Comparison of ENCODE assay signal across 1 cellular context in the genomic region with DNA sequence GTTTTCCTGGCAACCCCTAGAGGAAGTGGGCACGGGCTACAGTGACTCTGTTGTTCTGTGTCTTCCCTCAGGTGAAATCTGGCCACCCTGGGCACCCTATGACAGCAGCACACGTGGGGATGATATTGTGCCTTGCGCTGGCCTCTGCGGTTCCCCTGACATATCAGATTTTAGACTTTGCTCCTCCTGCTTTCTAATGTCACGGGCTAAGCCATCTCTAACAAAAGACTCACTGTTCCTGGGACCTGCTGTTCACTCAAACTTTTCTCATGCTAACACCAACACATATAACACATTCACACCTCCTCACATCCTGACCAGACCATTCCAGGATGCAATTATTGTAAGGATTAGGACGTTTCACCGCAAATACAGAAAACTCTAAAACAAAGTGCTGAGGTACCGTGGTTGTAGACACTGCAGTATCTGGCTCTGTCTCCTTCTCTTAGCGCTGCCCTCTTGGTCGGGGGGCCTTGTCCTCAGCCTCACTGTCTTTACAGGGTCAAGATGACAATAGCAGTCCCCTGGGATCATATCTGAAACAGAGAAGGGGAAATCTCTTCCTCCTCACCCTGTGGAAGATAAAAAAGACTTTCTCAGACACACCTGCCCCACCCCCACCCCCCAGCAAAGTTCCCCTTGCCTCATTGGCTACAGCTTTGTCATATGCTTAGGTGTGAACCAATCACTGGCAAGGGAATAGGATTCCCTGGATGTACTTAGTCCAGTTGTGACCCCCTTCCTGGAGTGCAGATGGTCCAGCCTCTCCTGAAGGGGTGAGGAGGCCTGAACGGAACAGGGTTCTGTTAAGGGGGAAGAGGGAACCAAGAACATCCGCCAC.
TF ChIP-seq lines count a peak whose summit lies in the region.

No MANE protein-coding gene starts in this region.

TF ChIP-seq in HepG2, 621 proteins besides CTCF, POLR2A, EP300 and RAD21 (continued from another document and continues in another):
- TF ChIP-seq, protein P1, sequence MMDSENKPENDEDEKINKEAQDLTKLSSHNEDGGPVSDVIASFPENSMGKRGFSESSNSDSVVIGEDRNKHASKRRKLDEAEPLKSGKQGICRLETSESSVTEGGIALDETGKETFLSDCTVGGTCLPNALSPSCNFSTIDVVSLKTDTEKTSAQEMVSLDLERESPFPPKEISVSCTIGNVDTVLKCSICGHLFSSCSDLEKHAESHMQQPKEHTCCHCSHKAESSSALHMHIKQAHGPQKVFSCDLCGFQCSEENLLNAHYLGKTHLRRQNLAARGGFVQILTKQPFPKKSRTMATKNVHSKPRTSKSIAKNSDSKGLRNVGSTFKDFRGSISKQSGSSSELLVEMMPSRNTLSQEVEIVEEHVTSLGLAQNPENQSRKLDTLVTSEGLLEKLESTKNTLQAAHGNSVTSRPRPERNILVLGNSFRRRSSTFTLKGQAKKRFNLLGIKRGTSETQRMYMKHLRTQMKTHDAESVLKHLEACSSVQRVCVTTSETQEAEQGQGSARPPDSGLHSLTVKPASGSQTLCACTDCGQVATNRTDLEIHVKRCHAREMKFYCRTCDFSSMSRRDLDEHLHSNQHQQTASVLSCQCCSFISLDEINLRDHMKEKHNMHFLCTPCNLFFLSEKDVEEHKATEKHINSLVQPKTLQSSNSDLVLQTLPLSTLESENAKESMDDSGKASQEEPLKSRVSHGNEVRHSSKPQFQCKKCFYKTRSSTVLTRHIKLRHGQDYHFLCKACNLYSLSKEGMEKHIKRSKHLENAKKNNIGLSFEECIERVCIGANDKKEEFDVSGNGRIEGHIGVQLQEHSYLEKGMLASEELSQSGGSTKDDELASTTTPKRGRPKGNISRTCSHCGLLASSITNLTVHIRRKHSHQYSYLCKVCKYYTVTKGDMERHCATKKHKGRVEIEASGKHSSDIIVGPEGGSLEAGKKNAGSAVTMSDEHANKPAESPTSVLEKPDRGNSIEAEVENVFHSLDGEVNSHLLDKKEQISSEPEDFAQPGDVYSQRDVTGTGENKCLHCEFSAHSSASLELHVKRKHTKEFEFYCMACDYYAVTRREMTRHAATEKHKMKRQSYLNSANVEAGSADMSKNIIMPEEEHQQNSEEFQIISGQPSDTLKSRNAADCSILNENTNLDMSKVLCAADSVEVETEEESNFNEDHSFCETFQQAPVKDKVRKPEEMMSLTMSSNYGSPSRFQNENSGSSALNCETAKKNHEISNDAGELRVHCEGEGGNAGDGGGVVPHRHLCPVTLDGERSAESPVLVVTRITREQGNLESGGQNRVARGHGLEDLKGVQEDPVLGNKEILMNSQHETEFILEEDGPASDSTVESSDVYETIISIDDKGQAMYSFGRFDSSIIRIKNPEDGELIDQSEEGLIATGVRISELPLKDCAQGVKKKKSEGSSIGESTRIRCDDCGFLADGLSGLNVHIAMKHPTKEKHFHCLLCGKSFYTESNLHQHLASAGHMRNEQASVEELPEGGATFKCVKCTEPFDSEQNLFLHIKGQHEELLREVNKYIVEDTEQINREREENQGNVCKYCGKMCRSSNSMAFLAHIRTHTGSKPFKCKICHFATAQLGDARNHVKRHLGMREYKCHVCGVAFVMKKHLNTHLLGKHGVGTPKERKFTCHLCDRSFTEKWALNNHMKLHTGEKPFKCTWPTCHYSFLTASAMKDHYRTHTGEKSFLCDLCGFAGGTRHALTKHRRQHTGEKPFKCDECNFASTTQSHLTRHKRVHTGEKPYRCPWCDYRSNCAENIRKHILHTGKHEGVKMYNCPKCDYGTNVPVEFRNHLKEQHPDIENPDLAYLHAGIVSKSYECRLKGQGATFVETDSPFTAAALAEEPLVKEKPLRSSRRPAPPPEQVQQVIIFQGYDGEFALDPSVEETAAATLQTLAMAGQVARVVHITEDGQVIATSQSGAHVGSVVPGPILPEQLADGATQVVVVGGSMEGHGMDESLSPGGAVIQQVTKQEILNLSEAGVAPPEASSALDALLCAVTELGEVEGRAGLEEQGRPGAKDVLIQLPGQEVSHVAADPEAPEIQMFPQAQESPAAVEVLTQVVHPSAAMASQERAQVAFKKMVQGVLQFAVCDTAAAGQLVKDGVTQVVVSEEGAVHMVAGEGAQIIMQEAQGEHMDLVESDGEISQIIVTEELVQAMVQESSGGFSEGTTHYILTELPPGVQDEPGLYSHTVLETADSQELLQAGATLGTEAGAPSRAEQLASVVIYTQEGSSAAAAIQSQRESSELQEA (CRISPR knock-in tag; IDR thresholded peaks at IDR 0.05; ENCODE audit: not compliant biosample characterization): no peak
- peak; percentile 14; the same call in 1 of the 2 replicates for TF ChIP-seq KDM1A (CRISPR knock-in tag; IDR thresholded peaks at IDR 0.05)
- 0 out of 2 replicates have a peak, but pooled peaks have one; percentile 19 for TF ChIP-seq SNAPC2 (CRISPR knock-in tag; IDR thresholded peaks at IDR 0.05)
- no peak for TF ChIP-seq ZNF775 (CRISPR knock-in tag; IDR thresholded peaks at IDR 0.05; ENCODE audit: borderline replicate concordance)
- no peak; the same call in none of the 2 replicates for TF ChIP-seq ISL2 (CRISPR knock-in tag; IDR thresholded peaks at IDR 0.05)
- TF ChIP-seq ZNF616 (CRISPR knock-in tag; IDR thresholded peaks at IDR 0.05; ENCODE audit: low read depth): no peak
- peak; percentile 43; the same call in 1 of the 2 replicates for TF ChIP-seq YEATS2 (CRISPR knock-in tag; IDR thresholded peaks at IDR 0.05; ENCODE audit: borderline replicate concordance)
- TF ChIP-seq NFYC (CRISPR knock-in tag; IDR thresholded peaks at IDR 0.05): peak; percentile 67
- no peak for TF ChIP-seq SAFB2 (CRISPR knock-in tag; IDR thresholded peaks at IDR 0.05; ENCODE audit: borderline replicate concordance, low read depth)
- peak; percentile 45; the same call in 1 of the 2 replicates for TF ChIP-seq ZNF232 (CRISPR knock-in tag; IDR thresholded peaks at IDR 0.05; ENCODE audit: borderline replicate concordance)
- 0 out of 2 replicates have a peak, but pooled peaks have one; percentile 23 for TF ChIP-seq ZC3H13 (CRISPR knock-in tag; IDR thresholded peaks at IDR 0.05)
- TF ChIP-seq SIN3A (IDR thresholded peaks at IDR 0.05; ENCODE audit: borderline replicate concordance, low read depth, low read length): peak; percentile 99
- no peak for TF ChIP-seq ZNF333 (CRISPR knock-in tag; IDR thresholded peaks at IDR 0.05; ENCODE audit: borderline replicate concordance)
- peak; percentile 72 for TF ChIP-seq SMYD3 (CRISPR knock-in tag; IDR thresholded peaks at IDR 0.05)
- no peak for TF ChIP-seq ZNF317 (CRISPR knock-in tag; IDR thresholded peaks at IDR 0.05)
- TF ChIP-seq ZEB1 (IDR thresholded peaks at IDR 0.05; ENCODE audit: insufficient replicate concordance, low read depth): no peak
- TF ChIP-seq RELA (CRISPR knock-in tag; IDR thresholded peaks at IDR 0.05): no peak
- TF ChIP-seq AHR (CRISPR knock-in tag; IDR thresholded peaks at IDR 0.05): no peak
- no peak for TF ChIP-seq ZNF572 (CRISPR knock-in tag; IDR thresholded peaks at IDR 0.05)
- no peak for TF ChIP-seq PHF8 (CRISPR knock-in tag; IDR thresholded peaks at IDR 0.05)
- TF ChIP-seq ZNF3 (CRISPR knock-in tag; IDR thresholded peaks at IDR 0.05): no peak
- TF ChIP-seq, protein P2, sequence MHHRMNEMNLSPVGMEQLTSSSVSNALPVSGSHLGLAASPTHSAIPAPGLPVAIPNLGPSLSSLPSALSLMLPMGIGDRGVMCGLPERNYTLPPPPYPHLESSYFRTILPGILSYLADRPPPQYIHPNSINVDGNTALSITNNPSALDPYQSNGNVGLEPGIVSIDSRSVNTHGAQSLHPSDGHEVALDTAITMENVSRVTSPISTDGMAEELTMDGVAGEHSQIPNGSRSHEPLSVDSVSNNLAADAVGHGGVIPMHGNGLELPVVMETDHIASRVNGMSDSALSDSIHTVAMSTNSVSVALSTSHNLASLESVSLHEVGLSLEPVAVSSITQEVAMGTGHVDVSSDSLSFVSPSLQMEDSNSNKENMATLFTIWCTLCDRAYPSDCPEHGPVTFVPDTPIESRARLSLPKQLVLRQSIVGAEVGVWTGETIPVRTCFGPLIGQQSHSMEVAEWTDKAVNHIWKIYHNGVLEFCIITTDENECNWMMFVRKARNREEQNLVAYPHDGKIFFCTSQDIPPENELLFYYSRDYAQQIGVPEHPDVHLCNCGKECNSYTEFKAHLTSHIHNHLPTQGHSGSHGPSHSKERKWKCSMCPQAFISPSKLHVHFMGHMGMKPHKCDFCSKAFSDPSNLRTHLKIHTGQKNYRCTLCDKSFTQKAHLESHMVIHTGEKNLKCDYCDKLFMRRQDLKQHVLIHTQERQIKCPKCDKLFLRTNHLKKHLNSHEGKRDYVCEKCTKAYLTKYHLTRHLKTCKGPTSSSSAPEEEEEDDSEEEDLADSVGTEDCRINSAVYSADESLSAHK (CRISPR knock-in tag; IDR thresholded peaks at IDR 0.05; ENCODE audit: borderline replicate concordance): no peak
- peak; percentile 65; the same call in 1 of the 2 replicates for TF ChIP-seq HOXA3 (CRISPR knock-in tag; IDR thresholded peaks at IDR 0.05)
- no peak for TF ChIP-seq ZNF552 (CRISPR knock-in tag; IDR thresholded peaks at IDR 0.05; ENCODE audit: borderline replicate concordance)
- TF ChIP-seq, protein P3, sequence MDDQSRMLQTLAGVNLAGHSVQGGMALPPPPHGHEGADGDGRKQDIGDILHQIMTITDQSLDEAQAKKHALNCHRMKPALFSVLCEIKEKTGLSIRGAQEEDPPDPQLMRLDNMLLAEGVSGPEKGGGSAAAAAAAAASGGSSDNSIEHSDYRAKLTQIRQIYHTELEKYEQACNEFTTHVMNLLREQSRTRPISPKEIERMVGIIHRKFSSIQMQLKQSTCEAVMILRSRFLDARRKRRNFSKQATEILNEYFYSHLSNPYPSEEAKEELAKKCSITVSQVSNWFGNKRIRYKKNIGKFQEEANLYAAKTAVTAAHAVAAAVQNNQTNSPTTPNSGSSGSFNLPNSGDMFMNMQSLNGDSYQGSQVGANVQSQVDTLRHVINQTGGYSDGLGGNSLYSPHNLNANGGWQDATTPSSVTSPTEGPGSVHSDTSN (CRISPR knock-in tag; IDR thresholded peaks at IDR 0.05; ENCODE audit: borderline replicate concordance): no peak
- TF ChIP-seq, protein P4, sequence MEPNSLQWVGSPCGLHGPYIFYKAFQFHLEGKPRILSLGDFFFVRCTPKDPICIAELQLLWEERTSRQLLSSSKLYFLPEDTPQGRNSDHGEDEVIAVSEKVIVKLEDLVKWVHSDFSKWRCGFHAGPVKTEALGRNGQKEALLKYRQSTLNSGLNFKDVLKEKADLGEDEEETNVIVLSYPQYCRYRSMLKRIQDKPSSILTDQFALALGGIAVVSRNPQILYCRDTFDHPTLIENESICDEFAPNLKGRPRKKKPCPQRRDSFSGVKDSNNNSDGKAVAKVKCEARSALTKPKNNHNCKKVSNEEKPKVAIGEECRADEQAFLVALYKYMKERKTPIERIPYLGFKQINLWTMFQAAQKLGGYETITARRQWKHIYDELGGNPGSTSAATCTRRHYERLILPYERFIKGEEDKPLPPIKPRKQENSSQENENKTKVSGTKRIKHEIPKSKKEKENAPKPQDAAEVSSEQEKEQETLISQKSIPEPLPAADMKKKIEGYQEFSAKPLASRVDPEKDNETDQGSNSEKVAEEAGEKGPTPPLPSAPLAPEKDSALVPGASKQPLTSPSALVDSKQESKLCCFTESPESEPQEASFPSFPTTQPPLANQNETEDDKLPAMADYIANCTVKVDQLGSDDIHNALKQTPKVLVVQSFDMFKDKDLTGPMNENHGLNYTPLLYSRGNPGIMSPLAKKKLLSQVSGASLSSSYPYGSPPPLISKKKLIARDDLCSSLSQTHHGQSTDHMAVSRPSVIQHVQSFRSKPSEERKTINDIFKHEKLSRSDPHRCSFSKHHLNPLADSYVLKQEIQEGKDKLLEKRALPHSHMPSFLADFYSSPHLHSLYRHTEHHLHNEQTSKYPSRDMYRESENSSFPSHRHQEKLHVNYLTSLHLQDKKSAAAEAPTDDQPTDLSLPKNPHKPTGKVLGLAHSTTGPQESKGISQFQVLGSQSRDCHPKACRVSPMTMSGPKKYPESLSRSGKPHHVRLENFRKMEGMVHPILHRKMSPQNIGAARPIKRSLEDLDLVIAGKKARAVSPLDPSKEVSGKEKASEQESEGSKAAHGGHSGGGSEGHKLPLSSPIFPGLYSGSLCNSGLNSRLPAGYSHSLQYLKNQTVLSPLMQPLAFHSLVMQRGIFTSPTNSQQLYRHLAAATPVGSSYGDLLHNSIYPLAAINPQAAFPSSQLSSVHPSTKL (CRISPR knock-in tag; IDR thresholded peaks at IDR 0.05): peak; percentile 97
- TF ChIP-seq STAT5B (CRISPR knock-in tag; IDR thresholded peaks at IDR 0.05): no peak
- 0 out of 2 replicates have a peak, but pooled peaks have one; percentile 74 for TF ChIP-seq ZNF510 (CRISPR knock-in tag; IDR thresholded peaks at IDR 0.05; ENCODE audit: low read depth)
- TF ChIP-seq, protein P5, sequence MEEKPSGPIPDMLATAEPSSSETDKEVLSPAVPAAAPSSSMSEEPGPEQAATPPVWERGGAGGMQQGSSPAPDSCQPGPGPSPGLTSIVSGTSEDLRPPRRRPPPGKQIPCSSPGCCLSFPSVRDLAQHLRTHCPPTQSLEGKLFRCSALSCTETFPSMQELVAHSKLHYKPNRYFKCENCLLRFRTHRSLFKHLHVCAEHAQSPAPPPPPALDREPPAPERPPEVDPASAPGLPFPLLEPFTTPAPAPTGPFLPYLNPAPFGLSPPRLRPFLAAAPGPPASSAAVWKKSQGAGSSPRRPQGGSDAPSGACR (CRISPR knock-in tag; IDR thresholded peaks at IDR 0.05): peak; percentile 49; the same call in 1 of the 2 replicates
- TF ChIP-seq, protein P6, sequence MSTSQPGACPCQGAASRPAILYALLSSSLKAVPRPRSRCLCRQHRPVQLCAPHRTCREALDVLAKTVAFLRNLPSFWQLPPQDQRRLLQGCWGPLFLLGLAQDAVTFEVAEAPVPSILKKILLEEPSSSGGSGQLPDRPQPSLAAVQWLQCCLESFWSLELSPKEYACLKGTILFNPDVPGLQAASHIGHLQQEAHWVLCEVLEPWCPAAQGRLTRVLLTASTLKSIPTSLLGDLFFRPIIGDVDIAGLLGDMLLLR (CRISPR knock-in tag; IDR thresholded peaks at IDR 0.05): peak; percentile 96; the same call in 1 of the 2 replicates
- no peak for TF ChIP-seq ZBTB7A (CRISPR knock-in tag; IDR thresholded peaks at IDR 0.05)
- TF ChIP-seq, protein P7, sequence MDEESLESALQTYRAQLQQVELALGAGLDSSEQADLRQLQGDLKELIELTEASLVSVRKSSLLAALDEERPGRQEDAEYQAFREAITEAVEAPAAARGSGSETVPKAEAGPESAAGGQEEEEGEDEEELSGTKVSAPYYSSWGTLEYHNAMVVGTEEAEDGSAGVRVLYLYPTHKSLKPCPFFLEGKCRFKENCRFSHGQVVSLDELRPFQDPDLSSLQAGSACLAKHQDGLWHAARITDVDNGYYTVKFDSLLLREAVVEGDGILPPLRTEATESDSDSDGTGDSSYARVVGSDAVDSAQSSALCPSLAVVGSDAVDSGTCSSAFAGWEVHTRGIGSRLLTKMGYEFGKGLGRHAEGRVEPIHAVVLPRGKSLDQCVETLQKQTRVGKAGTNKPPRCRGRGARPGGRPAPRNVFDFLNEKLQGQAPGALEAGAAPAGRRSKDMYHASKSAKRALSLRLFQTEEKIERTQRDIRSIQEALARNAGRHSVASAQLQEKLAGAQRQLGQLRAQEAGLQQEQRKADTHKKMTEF (CRISPR knock-in tag; IDR thresholded peaks at IDR 0.05): peak; percentile 74; the same call in 1 of the 2 replicates
- TF ChIP-seq NAIF1 (CRISPR knock-in tag; IDR thresholded peaks at IDR 0.05; ENCODE audit: borderline replicate concordance): no peak
- TF ChIP-seq SIN3B (IDR thresholded peaks at IDR 0.05; ENCODE audit: low read length): no peak
- TF ChIP-seq ZNF343 (CRISPR knock-in tag; IDR thresholded peaks at IDR 0.05): no peak
